Comparison of ENCODE assay signal across 35 cellular contexts in genomic region chr6:73225396-73225795, GRCh38. TPM values are rescaled to one million over a fixed set of nuclear protein-coding genes. Genes with fewer than 3 reads are reported as not detected.
"Had no signal": no experiment of that assay in that cellular context is flagged by ENCODE, and none has a peak within 500 bp of the region (broad histone marks: within the 10 kb centered on the region; RNA-seq: fewer than 3 reads in every experiment).

A gene with protein sequence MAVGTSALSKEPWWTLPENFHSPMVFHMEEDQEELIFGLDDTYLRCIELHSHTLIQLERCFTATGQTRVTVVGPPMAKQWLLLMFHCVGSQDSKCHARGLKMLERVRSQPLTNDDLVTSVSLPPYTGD (minus strand): TSS chr6:73225496. CDS start chr6:73225408, 88 bp downstream.

- H3K27me3 Mint-ChIP-seq: naive thymus-derived CD4-positive, alpha-beta T cell; stimulated activated memory B cell treated with anti-CD40 and anti-IgM and Interleukin-4, amounts not matched to agents 10 μg/mL and 1 μg/mL and 100 μg/mL, for 72 hours; stimulated activated naive CD8-positive, alpha-beta T cell treated with anti-CD3 and anti-CD28 coated beads, Interleukin-15, amount 100 ng/mL, for 72 hours; type B pancreatic cell had no signal

- DNase-seq: naive thymus-derived CD4-positive, alpha-beta T cell; natural killer cell; nucleus accumbens; pancreas; retina; right cardiac atrium; spleen; stimulated activated CD4-positive, alpha-beta T cell treated with anti-CD3 and anti-CD28 coated beads, Interleukin-12 subunit alpha, Interleukin-12 subunit beta, amount 100 ng/mL, for 4 hours; stimulated activated CD4-positive, alpha-beta T cell treated with anti-CD3 and anti-CD28 coated beads, Interleukin-1b, Interleukin-23, amount 100 ng/mL, for 48 hours; stimulated activated CD4-positive, alpha-beta T cell treated with anti-CD3 and anti-CD28 coated beads, Interleukin-4, amount 100 ng/mL, for 1 hour; stimulated activated naive CD4-positive, alpha-beta T cell; stimulated activated naive CD8-positive, alpha-beta T cell treated with anti-CD3 and anti-CD28 coated beads, Interleukin-15, amount 100 ng/mL, for 72 hours; stimulated activated naive CD8-positive, alpha-beta T cell treated with anti-CD3 and anti-CD28 coated beads, Interleukin-15, Interleukin-2, amounts not matched to agents 100 U/mL and 50 U/mL, for 24 hours; substantia nigra; testis; tibial artery; transverse colon; upper lobe of right lung; uterus had no signal

- ATAC-seq: naive thymus-derived CD4-positive, alpha-beta T cell; natural killer cell; pancreas; right cardiac atrium; sciatic nerve; stimulated activated memory B cell treated with anti-CD40 and anti-IgM and Interleukin-4, amounts not matched to agents 10 μg/mL and 1 μg/mL and 100 μg/mL, for 72 hours; stimulated activated naive CD8-positive, alpha-beta T cell treated with anti-CD3 and anti-CD28 coated beads, Interleukin-15, amount 100 ng/mL, for 72 hours; stimulated activated naive CD8-positive, alpha-beta T cell treated with anti-CD3 and anti-CD28 coated beads, Interleukin-15, Interleukin-2, amounts not matched to agents 100 U/mL and 50 U/mL, for 24 hours; upper lobe of right lung had no signal

- H2AFZ ChIP-seq: neural progenitor cell had no signal

- H3K9ac ChIP-seq: neural progenitor cell had no signal

- H3K9me3 ChIP-seq: neutrophil, pancreas, prostate gland, spleen, suprapubic skin, testis, tibial artery, transverse colon, upper lobe of right lung, uterus had no signal

- H3K36me3 ChIP-seq: neural progenitor cell, neutrophil, pancreas, prostate gland, spleen, suprapubic skin, tibial artery, transverse colon, upper lobe of right lung, uterus had no signal

- H3K36me3 Mint-ChIP-seq: naive thymus-derived CD4-positive, alpha-beta T cell; natural killer cell; neural progenitor cell; stimulated activated memory B cell treated with anti-CD40 and anti-IgM and Interleukin-4, amounts not matched to agents 10 μg/mL and 1 μg/mL and 100 μg/mL, for 72 hours; type B pancreatic cell had no signal

- H3K4me1 ChIP-seq: neural progenitor cell, pancreas, prostate gland, spleen, suprapubic skin, testis, tibial artery, transverse colon, upper lobe of right lung, uterus had no signal

- H3K27ac Mint-ChIP-seq: naive thymus-derived CD4-positive, alpha-beta T cell; natural killer cell; nephron; neural progenitor cell; stimulated activated memory B cell treated with anti-CD40 and anti-IgM and Interleukin-4, amounts not matched to agents 10 μg/mL and 1 μg/mL and 100 μg/mL, for 72 hours; stimulated activated naive CD8-positive, alpha-beta T cell treated with anti-CD3 and anti-CD28 coated beads, Interleukin-15, amount 100 ng/mL, for 72 hours; type B pancreatic cell had no signal

- FAIRE-seq: pancreas had no signal

- H3K4me3 Mint-ChIP-seq: naive thymus-derived CD4-positive, alpha-beta T cell; natural killer cell; nephron; neural progenitor cell; stimulated activated memory B cell treated with anti-CD40 and anti-IgM and Interleukin-4, amounts not matched to agents 10 μg/mL and 1 μg/mL and 100 μg/mL, for 72 hours; stimulated activated naive CD8-positive, alpha-beta T cell treated with anti-CD3 and anti-CD28 coated beads, Interleukin-15, amount 100 ng/mL, for 72 hours; type B pancreatic cell had no signal

- H3K27me3 ChIP-seq: neural progenitor cell, neutrophil, pancreas, suprapubic skin, testis, tibial artery, transverse colon, upper lobe of right lung, uterus had no signal

- H3K27ac ChIP-seq: neural progenitor cell, neutrophil, pancreas, prostate gland, skin epidermis, spleen, suprapubic skin, testis, tibial artery, transverse colon, upper lobe of right lung, uterus had no signal

- H3K4me2 ChIP-seq: neural progenitor cell, smooth muscle cell had no signal

- H3K4me1 Mint-ChIP-seq: naive thymus-derived CD4-positive, alpha-beta T cell; natural killer cell; nephron; neural progenitor cell had no signal

- H3K9me3 Mint-ChIP-seq: naive thymus-derived CD4-positive, alpha-beta T cell; natural killer cell; nephron; stimulated activated memory B cell treated with anti-CD40 and anti-IgM and Interleukin-4, amounts not matched to agents 10 μg/mL and 1 μg/mL and 100 μg/mL, for 72 hours; stimulated activated naive CD8-positive, alpha-beta T cell treated with anti-CD3 and anti-CD28 coated beads, Interleukin-15, amount 100 ng/mL, for 72 hours; type B pancreatic cell had no signal

- H3K4me3 ChIP-seq: neural progenitor cell, pancreas, prostate gland, skin epidermis, smooth muscle cell, spleen, suprapubic skin, testis, tibial artery, transverse colon, upper lobe of right lung, uterus had no signal

RNA-seq across cellular contexts. Expression of the gene that starts here (rescaled TPM):
- total RNA-seq: naive thymus-derived CD4-positive, alpha-beta T cell; omental fat pad; osteocyte; pancreas; posterior vena cava; pulmonary artery endothelial cell; right cardiac atrium; sciatic nerve; smooth muscle cell; spleen; suprapubic skin; transverse colon; upper lobe of right lung; urinary bladder had no signal
- polyA plus RNA-seq: naive thymus-derived CD4-positive, alpha-beta T cell; neural cell; right cardiac atrium; smooth muscle cell; spleen; urinary bladder had no signal
